In genomic region chr7:152177696-152178404, GRCh38 we compare ENCODE assay signal across 27 cellular contexts.
DNase-seq lines count a peak whose midpoint lies in the region; ATAC-seq and TF ChIP-seq lines count a peak whose summit lies in the region.
"Had no signal": no experiment of that assay in that cellular context is flagged by ENCODE, and none has a peak within 500 bp of the region (broad histone marks: within the 10 kb centered on the region; RNA-seq: fewer than 3 reads in every experiment).

No MANE protein-coding gene starts in this region.

- DNase-seq in stimulated activated naive CD8-positive, alpha-beta T cell treated with anti-CD3 and anti-CD28 coated beads, Interleukin-15, Interleukin-2, amounts not matched to agents 100 U/mL and 50 U/mL, for 24 hours, result no peak
- peak; percentile 80 for DNase-seq in amniotic epithelial cell (ENCODE audit: low read depth)
- DNase-seq in iris pigment epithelial cell (ENCODE audit: low read depth), result peak; percentile 25
- DNase-seq in NOMO-1 treated with dmso at 0.1 percent for 144 hours (lab: John Stamatoyannopoulos, UW; ENCODE audit: unreplicated experiment), result no peak
- no peak for DNase-seq in omental fat pad (ENCODE audit: low spot score)
- DNase-seq: ACHN; activated CD4-positive, alpha-beta T cell treated with anti-CD3 and anti-CD28 coated beads for 4 hours; activated CD8-positive, alpha-beta memory T cell treated with anti-CD3 and anti-CD28 coated beads for 24 hours; activated T-cell treated with anti-CD3 and anti-CD28 coated beads for 4 hours; BE2C; CD8-positive, alpha-beta T cell; EL; H7; hippocampal formation; left cardiac atrium; NCI-H1436 treated with DMSO at 0.1 percent for 48 hours; NCI-H2081 treated with DMSO at 0.1 percent for 48 hours; NCI-H226; occipital lobe; Peyer's patch; SHP77; stimulated activated naive B cell treated with anti-CD40 and anti-IgM and Interleukin-4, amounts not matched to agents 10 μg/mL and 1 μg/mL and 100 μg/mL, for 72 hours; T1000; uterus had no signal

- no peak for TF ChIP-seq CTCF in omental fat pad (IDR thresholded peaks at IDR 0.05)

- H3K27me3 Mint-ChIP-seq in stimulated activated naive CD8-positive, alpha-beta T cell treated with anti-CD3 and anti-CD28 coated beads, Interleukin-15, Interleukin-2, amounts not matched to agents 100 ng/mL and 50 ng/mL, for 24 hours, result no peaks in the 10 kb centered on the region
- H3K27me3 Mint-ChIP-seq: natural killer cell treated with Interleukin-12 subunit alpha and Interleukin-12 subunit beta and Interleukin-15 and Interleukin-18, amount 100 ng/mL, for 72 hours; stimulated activated naive B cell treated with anti-CD40 and anti-IgM and Interleukin-4, amounts not matched to agents 10 μg/mL and 1 μg/mL and 100 μg/mL, for 72 hours had no signal

- no peak for ATAC-seq in stimulated activated naive CD8-positive, alpha-beta T cell treated with anti-CD3 and anti-CD28 coated beads, Interleukin-15, Interleukin-2, amounts not matched to agents 100 U/mL and 50 U/mL, for 24 hours
- ATAC-seq in omental fat pad (ENCODE audit: low FRiP score) (no peak), GM18907 (IDR thresholded peaks at IDR 0.05; ENCODE audit: unreplicated experiment) (no peak)
- ATAC-seq: CD8-positive, alpha-beta T cell; left cardiac atrium; natural killer cell treated with Interleukin-12 subunit alpha and Interleukin-12 subunit beta and Interleukin-15 and Interleukin-18, amount 100 ng/mL, for 72 hours had no signal

- H3K36me3 Mint-ChIP-seq in stimulated activated naive CD8-positive, alpha-beta T cell treated with anti-CD3 and anti-CD28 coated beads, Interleukin-15, Interleukin-2, amounts not matched to agents 100 ng/mL and 50 ng/mL, for 24 hours (ENCODE audit: low read depth), result peaks cover 69% of the 10 kb centered on the region

- no peak overlapping the region for H3K4me3 Mint-ChIP-seq in stimulated activated naive CD8-positive, alpha-beta T cell treated with anti-CD3 and anti-CD28 coated beads, Interleukin-15, Interleukin-2, amounts not matched to agents 100 ng/mL and 50 ng/mL, for 24 hours
- H3K4me3 Mint-ChIP-seq: CD8-positive, alpha-beta T cell; natural killer cell treated with Interleukin-12 subunit alpha and Interleukin-12 subunit beta and Interleukin-15 and Interleukin-18, amount 100 ng/mL, for 72 hours; stimulated activated naive B cell treated with anti-CD40 and anti-IgM and Interleukin-4, amounts not matched to agents 10 μg/mL and 1 μg/mL and 100 μg/mL, for 72 hours had no signal

- H3K4me1 Mint-ChIP-seq in stimulated activated naive CD8-positive, alpha-beta T cell treated with anti-CD3 and anti-CD28 coated beads, Interleukin-15, Interleukin-2, amounts not matched to agents 100 ng/mL and 50 ng/mL, for 24 hours (ENCODE audit: low read depth), result peaks cover 15% of the 10 kb centered on the region

- no peaks in the 10 kb centered on the region for H3K9me3 Mint-ChIP-seq in stimulated activated naive CD8-positive, alpha-beta T cell treated with anti-CD3 and anti-CD28 coated beads, Interleukin-15, Interleukin-2, amounts not matched to agents 100 ng/mL and 50 ng/mL, for 24 hours
- H3K9me3 Mint-ChIP-seq: CD8-positive, alpha-beta T cell; natural killer cell treated with Interleukin-12 subunit alpha and Interleukin-12 subunit beta and Interleukin-15 and Interleukin-18, amount 100 ng/mL, for 72 hours; stimulated activated naive B cell treated with anti-CD40 and anti-IgM and Interleukin-4, amounts not matched to agents 10 μg/mL and 1 μg/mL and 100 μg/mL, for 72 hours had no signal

- peak overlapping the region; percentile 66 for H3K27ac Mint-ChIP-seq in stimulated activated naive CD8-positive, alpha-beta T cell treated with anti-CD3 and anti-CD28 coated beads, Interleukin-15, Interleukin-2, amounts not matched to agents 100 ng/mL and 50 ng/mL, for 24 hours
- H3K27ac Mint-ChIP-seq: CD8-positive, alpha-beta T cell had no signal

Comparison
In these comparisons a context has a peak if more than half of its experiments do, and no peak if none do; other contexts are left out.
1. DNase-seq: peak in amniotic epithelial cell (single experiment) and iris pigment epithelial cell (single experiment); none in stimulated activated naive CD8-positive, alpha-beta T cell treated with anti-CD3 and anti-CD28 coated beads, Interleukin-15, Interleukin-2, amounts not matched to agents 100 U/mL and 50 U/mL, for 24 hours (single experiment), NOMO-1 treated with dmso at 0.1 percent for 144 hours (single experiment) and omental fat pad (single experiment).